In genomic region chr4:47914219-47914925, GRCh38 we compare ENCODE assay signal across 8 cellular contexts.
DNase-seq lines count a peak whose midpoint lies in the region; ATAC-seq lines count a peak whose summit lies in the region.

Gene NFXL1, minus strand, starts transcription at chr4:47914583. Its CDS starts 380 bp downstream, at chr4:47914203.

- peak; percentile 82 for DNase-seq in NCI-H524 treated with DMSO at 0.1 percent for 48 hours (lab: John Stamatoyannopoulos, UW)
- DNase-seq in activated CD4-positive, alpha-beta T cell treated with anti-CD3 and anti-CD28 coated beads for 4 hours = peak; percentile 97
- peak; percentile 97 for DNase-seq in kidney tubule cell (ENCODE audit: low spot score)
- DNase-seq in stimulated activated CD4-positive, alpha-beta T cell treated with anti-CD3 and anti-CD28 coated beads, Interleukin-1b, Interleukin-23, amount 100 ng/mL, for 1 hour (ENCODE audit: low read depth in 2 of 2) = peak; percentile 84 to 89

- H3K36me3 ChIP-seq in BLaER1 = peaks cover 13% of the 10 kb centered on the region

- H3K27ac ChIP-seq in BLaER1 = peak within 1 kb of the TSS; percentile 75
- H3K27ac ChIP-seq in cingulate gyrus (ENCODE audit: low read depth, low read length) = peak within 1 kb of the TSS; percentile 72

- peak within 1 kb of the TSS; percentile 85 for H3K9ac ChIP-seq in BLaER1

- ATAC-seq in GM19324 (IDR thresholded peaks at IDR 0.05; ENCODE audit: low FRiP score, unreplicated experiment) (peak; percentile 99), HG03460 (IDR thresholded peaks at IDR 0.05; ENCODE audit: unreplicated experiment) (peak; percentile 97)

- no peaks in the 10 kb centered on the region for H3K27me3 ChIP-seq in BLaER1

- H3K4me1 ChIP-seq in BLaER1 = peaks cover 32% of the 10 kb centered on the region

- peaks cover 15% of the 10 kb centered on the region for H3K9me3 ChIP-seq in BLaER1

- H3K4me2 ChIP-seq in BLaER1 = peak within 1 kb of the TSS; percentile 87

- H4K20me1 ChIP-seq in BLaER1 = no peaks in the 10 kb centered on the region

- peak within 1 kb of the TSS; percentile 92 for H3K4me3 ChIP-seq in BLaER1

Comparison
In these comparisons a context has a peak if more than half of its experiments do, and no peak if none do; other contexts are left out.
1. Peak in every context shown above with its lines: DNase-seq, ATAC-seq, H3K4me3 ChIP-seq and H3K27ac ChIP-seq.